8 cellular contexts compared by ENCODE assay signal in genomic region chr15:58628206-58629057, GRCh38.
DNase-seq lines count a peak whose midpoint lies in the region; ATAC-seq lines count a peak whose summit lies in the region.

No MANE protein-coding gene starts in this region.

- H3K9me3 ChIP-seq in muscle layer of colon (ENCODE audit: low read length), result no peaks in the 10 kb centered on the region

- H3K9me3 Mint-ChIP-seq in central memory CD8-positive, alpha-beta T cell, result no peaks in the 10 kb centered on the region

- peaks cover 8% of the 10 kb centered on the region for H3K36me3 Mint-ChIP-seq in central memory CD8-positive, alpha-beta T cell (ENCODE audit: insufficient read depth)

- no peaks in the 10 kb centered on the region for H3K27me3 ChIP-seq in muscle layer of colon (ENCODE audit: control insufficient read depth in 1 of 2, insufficient read depth in 2 of 2, low read length in 2 of 2)

- peak; percentile 9 for DNase-seq in AG20443 (ENCODE audit: low spot score)
- DNase-seq in M059J (ENCODE audit: low read depth), result peak; percentile 8
- DNase-seq in central memory CD8-positive, alpha-beta T cell (ENCODE audit: low spot score in 2 of 2), result no peak
- DNase-seq in Ammon's horn (ENCODE audit: low spot score), result no peak

- peak overlapping the region; percentile 5 for H3K27ac ChIP-seq in muscle layer of colon (ENCODE audit: low read depth, low read length)

- H3K9ac ChIP-seq in muscle layer of colon (ENCODE audit: low read length), result peak overlapping the region; percentile 66

- peak overlapping the region in 1 of 2 donors; percentile 53 for H3K4me3 ChIP-seq in muscle layer of colon (ENCODE audit: low read depth in 1 of 2, low read length in 2 of 2)

- peak; percentile 69 for ATAC-seq in central memory CD8-positive, alpha-beta T cell (replicated peaks; ENCODE audit: extremely low read depth, poor library complexity, severe bottlenecking)
- ATAC-seq in HG03521 (IDR thresholded peaks at IDR 0.05; ENCODE audit: unreplicated experiment) (no peak), GM21717 (IDR thresholded peaks at IDR 0.05; ENCODE audit: unreplicated experiment) (no peak), HG03460 (IDR thresholded peaks at IDR 0.05; ENCODE audit: unreplicated experiment) (no peak)

- H3K4me1 ChIP-seq in muscle layer of colon (ENCODE audit: insufficient read depth, low read length), result peaks cover 22% of the 10 kb centered on the region

- peak overlapping the region; percentile 72 for H3K4me3 Mint-ChIP-seq in central memory CD8-positive, alpha-beta T cell

- no peaks in the 10 kb centered on the region for H3K27me3 Mint-ChIP-seq in central memory CD8-positive, alpha-beta T cell

- H3K4me1 Mint-ChIP-seq in central memory CD8-positive, alpha-beta T cell, result peaks cover 54% of the 10 kb centered on the region

- H3K27ac Mint-ChIP-seq in central memory CD8-positive, alpha-beta T cell (ENCODE audit: low read depth), result peak overlapping the region; percentile 96

- H3K36me3 ChIP-seq in muscle layer of colon (ENCODE audit: insufficient read depth, low read length), result peaks cover 8% of the 10 kb centered on the region

Comparison
In these comparisons a context has a peak if more than half of its experiments do, and no peak if none do; other contexts are left out.
1. DNase-seq: peak in AG20443 (single experiment) and M059J (single experiment); none in central memory CD8-positive, alpha-beta T cell (0 of 2) and Ammon's horn (single experiment).